17 cellular contexts compared by ENCODE assay signal in genomic region chr4:149176019-149176418, GRCh38.
DNase-seq lines count a peak whose midpoint lies in the region; ATAC-seq and TF ChIP-seq lines count a peak whose summit lies in the region.
"Had no signal": no experiment of that assay in that cellular context is flagged by ENCODE, and none has a peak within 500 bp of the region (broad histone marks: within the 10 kb centered on the region; RNA-seq: fewer than 3 reads in every experiment).

No MANE protein-coding gene starts in this region.

- no peaks in the 10 kb centered on the region for H3K36me3 ChIP-seq in colonic mucosa
- no peaks in the 10 kb centered on the region for H3K36me3 ChIP-seq in neuronal stem cell (replicated peaks in 1 of 2; ENCODE audit: control insufficient read depth in 2 of 2, insufficient read depth in 2 of 2, low read length in 2 of 2)
- H3K36me3 ChIP-seq: BE2C, thoracic aorta had no signal

- no peak overlapping the region for H3K4me2 ChIP-seq in neuronal stem cell (ENCODE audit: insufficient read depth, low read length, poor library complexity, severe bottlenecking)

- H3K27ac ChIP-seq in colonic mucosa, result no peak overlapping the region
- H3K27ac ChIP-seq in neuronal stem cell (replicated peaks; ENCODE audit: low read length), result no peak overlapping the region
- H3K27ac ChIP-seq in dorsolateral prefrontal cortex, result no peak overlapping the region
- H3K27ac ChIP-seq: thoracic aorta, VCaP had no signal

- no peak overlapping the region for H3K18ac ChIP-seq in neuronal stem cell (ENCODE audit: low read length)

- WGBS in neuronal stem cell (ENCODE audit: extremely low coverage in 2 of 2, insufficient read length in 2 of 2, insufficient replicate concordance in 1 of 2), 2 donors, result no CpG with 5 or more reads among the region's 5 CpGs

- TF ChIP-seq CTCF in colonic mucosa (IDR thresholded peaks at IDR 0.05), result no peak
- no peak for TF ChIP-seq CTCF in dorsolateral prefrontal cortex (IDR thresholded peaks at IDR 0.05 in 54 of 56, conservative IDR thresholded peaks at IDR 0.05 in 2 of 56; ENCODE audit: low read depth in 1 of 56, partially characterized antibody in 56 of 56)

- H2BK5ac ChIP-seq in neuronal stem cell (ENCODE audit: low read length), result no peak overlapping the region

- H3K23ac ChIP-seq in neuronal stem cell (ENCODE audit: low read depth, low read length, poor library complexity), result no peak overlapping the region

- H3K4me1 ChIP-seq in colonic mucosa, result no peaks in the 10 kb centered on the region
- H3K4me1 ChIP-seq in neuronal stem cell (ENCODE audit: control insufficient read depth in 2 of 2, insufficient read depth in 1 of 2, low read depth in 1 of 2, low read length in 2 of 2), result no peaks in the 10 kb centered on the region
- H3K4me1 ChIP-seq: BE2C had no signal

- H3K4me3 ChIP-seq in colonic mucosa (no peak overlapping the region), neuronal stem cell (ENCODE audit: low read length in 2 of 2) (no peak overlapping the region), dorsolateral prefrontal cortex (no peak overlapping the region)
- H3K4me3 ChIP-seq: K562, thoracic aorta had no signal

- H2BK15ac ChIP-seq in neuronal stem cell (ENCODE audit: low read length), result no peak overlapping the region

- H3K27me3 ChIP-seq in colonic mucosa (no peaks in the 10 kb centered on the region), neuronal stem cell (ENCODE audit: control insufficient read depth in 3 of 3, insufficient read depth in 3 of 3, low read depth in 1 of 3, low read length in 3 of 3) (no peaks in the 10 kb centered on the region), dorsolateral prefrontal cortex (no peaks in the 10 kb centered on the region)
- H3K27me3 ChIP-seq: BE2C had no signal

- no peak overlapping the region for H3K14ac ChIP-seq in neuronal stem cell (ENCODE audit: low read length)

- no peak overlapping the region for H2BK120ac ChIP-seq in neuronal stem cell (ENCODE audit: low read depth, low read length)

- no peak overlapping the region for H2BK12ac ChIP-seq in neuronal stem cell (ENCODE audit: low read length)

- peak overlapping the region; percentile 11 for H4K91ac ChIP-seq in neuronal stem cell (ENCODE audit: low read depth, low read length, poor library complexity)

- intact Hi-C loops in colonic mucosa (cut with DNase I), result no loop called here
- intact Hi-C loops in dorsolateral prefrontal cortex (cut with DNase I), result no loop called here

- H3K4ac ChIP-seq in neuronal stem cell (ENCODE audit: low read length), result no peak overlapping the region

- H3K9ac ChIP-seq in colonic mucosa (ENCODE audit: low read depth in 2 of 2, low read length in 2 of 2) (no peak overlapping the region), neuronal stem cell (ENCODE audit: low read depth, low read length, poor library complexity) (no peak overlapping the region)

- no peaks in the 10 kb centered on the region for H3K79me1 ChIP-seq in neuronal stem cell (ENCODE audit: low read depth, low read length)

- DNase-seq in H4 (ENCODE audit: low spot score), result peak; percentile 64
- DNase-seq in NCI-H510A (lab: John Stamatoyannopoulos, UW), result peak; percentile 7
- DNase-seq in colonic mucosa, result peak; percentile 51
- DNase-seq in neuronal stem cell (ENCODE audit: low spot score), result no peak
- no peak for DNase-seq in dorsolateral prefrontal cortex
- DNase-seq: activated CD4-positive, alpha-beta T cell treated with anti-CD3 and anti-CD28 coated beads, Interleukin-2, amount 50 U/mL, for 48 hours; activated naive CD4-positive, alpha-beta T cell treated with Interleukin-2 at 50 U/mL for 16 hours; BE2C; RPMI8226; stimulated activated CD4-positive, alpha-beta T cell treated with anti-CD3 and anti-CD28 coated beads, Interleukin-12 subunit alpha, Interleukin-12 subunit beta, amount 100 ng/mL, for 4 hours; T-helper 1 cell had no signal

- no peak overlapping the region for H2AK5ac ChIP-seq in neuronal stem cell (ENCODE audit: low read depth, low read length)

- H2AFZ ChIP-seq in neuronal stem cell (ENCODE audit: low read length), result peak overlapping the region; percentile 45

- H3K9me3 ChIP-seq in colonic mucosa (no peaks in the 10 kb centered on the region), neuronal stem cell (replicated peaks in 1 of 2; ENCODE audit: control insufficient read depth in 2 of 2, insufficient read depth in 1 of 2, low read depth in 1 of 2, low read length in 2 of 2) (no peaks in the 10 kb centered on the region)
- H3K9me3 ChIP-seq: BE2C, thoracic aorta had no signal

- no peak for ATAC-seq in GM21515 (IDR thresholded peaks at IDR 0.05; ENCODE audit: unreplicated experiment)
- ATAC-seq in GM18868 (IDR thresholded peaks at IDR 0.05; ENCODE audit: unreplicated experiment), result no peak
- ATAC-seq in HG03108 (IDR thresholded peaks at IDR 0.05; ENCODE audit: unreplicated experiment), result no peak
- ATAC-seq: K562 had no signal

- H4K8ac ChIP-seq in neuronal stem cell (ENCODE audit: low read depth, low read length), result no peak overlapping the region

Comparison
In these comparisons a context has a peak if more than half of its experiments do, and no peak if none do; other contexts are left out.
1. DNase-seq: peak in H4 (single experiment), NCI-H510A (single experiment) and colonic mucosa (single experiment); none in neuronal stem cell (single experiment) and dorsolateral prefrontal cortex (0 of 10).